In genomic region chr12:80241576-80242273, GRCh38 we compare ENCODE assay signal across 17 cellular contexts.
DNase-seq lines count a peak whose midpoint lies in the region; ATAC-seq lines count a peak whose summit lies in the region.
"Had no signal": no experiment of that assay in that cellular context is flagged by ENCODE, and none has a peak within 500 bp of the region (broad histone marks: within the 10 kb centered on the region; RNA-seq: fewer than 3 reads in every experiment).

No MANE protein-coding gene starts in this region.

- ATAC-seq in GM18868 (IDR thresholded peaks at IDR 0.05; ENCODE audit: unreplicated experiment): no peak
- ATAC-seq: activated naive CD8-positive, alpha-beta T cell treated with anti-CD3 and anti-CD28 coated beads, Interleukin-2, amount 50 U/mL, for 24 hours; gastroesophageal sphincter; K562 had no signal

- no peaks in the 10 kb centered on the region for H3K9me3 ChIP-seq in SJSA1 (replicated peaks)
- no peaks in the 10 kb centered on the region for H3K9me3 ChIP-seq in skeletal muscle satellite cell (replicated peaks; ENCODE audit: low read length)
- H3K9me3 ChIP-seq: gastroesophageal sphincter had no signal

- H3K4me1 ChIP-seq in SJSA1 (replicated peaks) (peaks cover 17% of the 10 kb centered on the region), skeletal muscle satellite cell (ENCODE audit: control insufficient read depth, insufficient read depth, low read length) (peaks cover 25% of the 10 kb centered on the region)
- H3K4me1 ChIP-seq: gastroesophageal sphincter, tibial nerve had no signal

- H3K4me2 ChIP-seq in skeletal muscle satellite cell (ENCODE audit: low read length): peak overlapping the region; percentile 69

- H3K36me3 ChIP-seq in SJSA1: no peaks in the 10 kb centered on the region
- no peaks in the 10 kb centered on the region for H3K36me3 ChIP-seq in skeletal muscle satellite cell (ENCODE audit: insufficient read depth, low read length)
- H3K36me3 ChIP-seq: gastroesophageal sphincter, tibial nerve had no signal

- H3K27ac ChIP-seq in SJSA1: peak overlapping the region; percentile 34
- H3K27ac ChIP-seq: gastroesophageal sphincter had no signal

- DNase-seq in GM04503 (ENCODE audit: low read depth) (peak; percentile 22), SJSA1 (ENCODE audit: low read depth in 1 of 2, low spot score in 2 of 2) (peak in 1 of 2 experiments; percentile 15), fibroblast of peridontal ligament (ENCODE audit: extremely low read depth) (peak; percentile 64), activated T-cell treated with anti-CD3 and anti-CD28 coated beads for 4 hours (no peak), DMS153 (lab: John Stamatoyannopoulos, UW) (no peak)
- DNase-seq: activated CD4-positive, alpha-beta T cell treated with anti-CD3 and anti-CD28 coated beads for 4 hours; activated naive CD8-positive, alpha-beta T cell treated with anti-CD3 and anti-CD28 coated beads, Interleukin-2, amount 50 U/mL, for 24 hours; CD4-positive, CD25-positive, alpha-beta regulatory T cell; effector CD8-positive, alpha-beta T cell; GDM1; NCI-H1436 treated with DMSO at 0.1 percent for 48 hours; T-helper 9 cell had no signal

- peak overlapping the region; percentile 30 for H3K9ac ChIP-seq in skeletal muscle satellite cell (ENCODE audit: low read depth, low read length)

- H3K27me3 ChIP-seq in SJSA1 (replicated peaks) (no peaks in the 10 kb centered on the region), skeletal muscle satellite cell (ENCODE audit: control insufficient read depth, insufficient read depth, low read length) (no peaks in the 10 kb centered on the region)
- H3K27me3 ChIP-seq: gastroesophageal sphincter, tibial nerve had no signal

- H3K4me3 ChIP-seq in SJSA1: no peak overlapping the region
- H3K4me3 ChIP-seq in skeletal muscle satellite cell (ENCODE audit: low read length): peak overlapping the region; percentile 45
- H3K4me3 ChIP-seq: gastroesophageal sphincter, K562, tibial nerve had no signal

Comparison
In these comparisons a context has a peak if more than half of its experiments do, and no peak if none do; other contexts are left out.
1. DNase-seq: peak in GM04503 (single experiment) and fibroblast of peridontal ligament (single experiment); none in activated T-cell treated with anti-CD3 and anti-CD28 coated beads for 4 hours (single experiment) and DMS153 (single experiment).